In the genomic region with DNA sequence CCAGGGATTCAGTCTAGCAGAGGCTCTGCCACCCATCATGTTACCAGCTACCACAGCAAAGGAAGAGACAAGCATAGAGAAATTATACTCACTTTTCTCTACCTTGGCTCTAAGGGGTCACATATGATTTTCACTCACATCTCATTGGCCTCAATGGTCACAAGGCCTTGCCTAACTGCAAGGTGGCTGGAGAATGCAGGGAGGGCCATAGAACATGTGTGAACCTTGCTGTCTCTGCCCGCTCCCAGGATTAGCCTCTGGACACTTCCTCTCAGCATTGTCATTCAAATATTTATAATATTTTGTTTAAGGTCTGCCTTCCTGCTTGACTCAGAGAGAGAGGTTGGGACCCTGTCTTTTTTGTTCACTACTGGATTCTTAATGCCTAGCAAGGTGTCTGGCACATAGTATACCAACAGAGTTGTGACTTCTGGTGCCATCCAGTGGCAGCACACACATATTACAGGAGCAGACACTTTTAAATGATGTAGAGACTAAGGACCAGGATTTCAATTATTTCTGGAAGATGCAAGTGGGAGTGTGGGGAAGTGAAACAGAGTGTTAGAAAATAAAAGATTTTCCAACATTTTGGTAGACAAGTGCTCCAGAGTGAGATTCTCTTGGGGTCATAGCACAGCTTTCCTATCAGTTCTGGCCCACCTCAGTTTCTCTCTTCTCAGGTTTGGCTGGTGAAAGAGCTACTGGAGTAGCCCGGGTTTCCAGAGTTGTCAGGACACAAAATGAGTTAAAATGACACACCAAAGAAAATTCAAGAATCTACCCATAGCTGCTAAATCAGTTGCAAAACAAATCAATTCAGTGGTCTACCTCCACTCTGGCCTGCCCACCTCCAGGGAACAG, we compare ENCODE assay signal across 8 cellular contexts.
A peak's percentile ranks its signal among the peaks of the same experiment; 100 is the strongest.
DNase-seq lines count a peak whose midpoint lies in the region; ATAC-seq, FAIRE-seq and TF ChIP-seq lines count a peak whose summit lies in the region.

No MANE protein-coding gene starts in this region.

- no peak overlapping the region for H3K4me3 Mint-ChIP-seq in astrocyte (ENCODE audit: unreplicated experiment)
- peak overlapping the region in 4 of 5 donors; percentile 0 to 54 (median 31) for H3K4me3 Mint-ChIP-seq in immature natural killer cell

- no peaks in the 10 kb centered on the region for H4K20me1 ChIP-seq in astrocyte (ENCODE audit: insufficient read depth, low read length)

- H3K36me3 Mint-ChIP-seq in astrocyte (ENCODE audit: low read depth, unreplicated experiment) = no peaks in the 10 kb centered on the region
- H3K36me3 Mint-ChIP-seq in immature natural killer cell = peaks cover 0 to 4% (median 0%) of the 10 kb centered on the region in 3 donors

- no peak overlapping the region for H3K9ac ChIP-seq in astrocyte (ENCODE audit: low read length)

- H3K79me2 ChIP-seq in astrocyte (ENCODE audit: insufficient read depth, low read length) = no peaks in the 10 kb centered on the region

- H3K4me1 Mint-ChIP-seq in astrocyte (ENCODE audit: low read depth, unreplicated experiment) (no peaks in the 10 kb centered on the region), immature natural killer cell (peaks cover 46 to 48% of the 10 kb centered on the region in 2 donors)

- peak; percentile 63 for FAIRE-seq in astrocyte (lab: Jason Lieb, UNC)

- H3K4me2 ChIP-seq in astrocyte (ENCODE audit: low read length) = no peak overlapping the region

- no peaks in the 10 kb centered on the region for H3K9me3 Mint-ChIP-seq in astrocyte (ENCODE audit: unreplicated experiment)
- H3K9me3 Mint-ChIP-seq in immature natural killer cell = no peaks in the 10 kb centered on the region

- H3K36me3 ChIP-seq in KOPT-K1 (ENCODE audit: insufficient read depth, low read length) (no peaks in the 10 kb centered on the region), astrocyte (ENCODE audit: insufficient read depth, low read length) (no peaks in the 10 kb centered on the region)

- H3K27me3 Mint-ChIP-seq in astrocyte (ENCODE audit: low read depth, unreplicated experiment) = peaks cover 2% of the 10 kb centered on the region
- peaks cover 0 to 2% (median 0%) of the 10 kb centered on the region in 3 donors for H3K27me3 Mint-ChIP-seq in immature natural killer cell (ENCODE audit: low read depth in 3 of 3)

- peak overlapping the region; percentile 97 for H3K27ac ChIP-seq in KOPT-K1 (ENCODE audit: low read depth, low read length, poor library complexity, severe bottlenecking)
- no peak overlapping the region for H3K27ac ChIP-seq in astrocyte (ENCODE audit: low read depth, low read length)

- TF ChIP-seq CTCF in astrocyte (IDR thresholded peaks at IDR 0.05; ENCODE audit: insufficient read depth, low read depth, low read length) = peak; percentile 83

- DNase-seq in GDM1 (lab: John Stamatoyannopoulos, UW) = peak; percentile 61
- DNase-seq in T-helper 1 cell = peak; percentile 31 to 84 (median 54)
- peak; percentile 16 for DNase-seq in astrocyte (ENCODE audit: low read depth)
- DNase-seq in immature natural killer cell = peak; percentile 72 to 77 (median 76)
- peak; percentile 74 to 78 for DNase-seq in stimulated activated CD4-positive, alpha-beta T cell treated with anti-CD3 and anti-CD28 coated beads, Interleukin-2, amount 100 ng/mL, for 24 hours
- DNase-seq in HuH-7.5 (ENCODE audit: low spot score) = no peak

- no peaks in the 10 kb centered on the region for H3K9me3 ChIP-seq in KOPT-K1 (ENCODE audit: insufficient read depth, low read length, poor library complexity, severe bottlenecking)
- H3K9me3 ChIP-seq in astrocyte (ENCODE audit: insufficient read depth, low read depth, low read length) = no peaks in the 10 kb centered on the region

- H3K27me3 ChIP-seq in astrocyte (ENCODE audit: insufficient read depth, low read length) = no peaks in the 10 kb centered on the region

- ATAC-seq in GM21528 (IDR thresholded peaks at IDR 0.05; ENCODE audit: low FRiP score, unreplicated experiment) = peak; percentile 80

- H3K4me1 ChIP-seq in astrocyte (ENCODE audit: insufficient read depth, low read length) = peaks cover under 1% of the 10 kb centered on the region

- no peak overlapping the region for H2AFZ ChIP-seq in astrocyte (ENCODE audit: low read depth, low read length)

- no peak overlapping the region for H3K4me3 ChIP-seq in astrocyte (ENCODE audit: insufficient read depth, low read depth, low read length)

- H3K27ac Mint-ChIP-seq in astrocyte (ENCODE audit: unreplicated experiment) (no peak overlapping the region), immature natural killer cell (peak overlapping the region; percentile 18 to 85 (median 53))
